In genomic region chr11:2699185-2699530, GRCh38 we compare ENCODE assay signal across 8 cellular contexts. TPM values are rescaled to one million over a fixed set of nuclear protein-coding genes. Genes with fewer than 3 reads are reported as not detected.
A peak's percentile ranks its signal among the peaks of the same experiment; 100 is the strongest.
DNase-seq lines count a peak whose midpoint lies in the region; ATAC-seq and TF ChIP-seq lines count a peak whose summit lies in the region.

No MANE protein-coding gene starts in this region.

- H3K9me3 Mint-ChIP-seq in activated CD4-positive, alpha-beta T cell treated with anti-CD3 and anti-CD28 coated beads, Interleukin-2, amount 10 ng/mL, durations not matched to agents 24 days and 14 days: no peaks in the 10 kb centered on the region
- no peaks in the 10 kb centered on the region for H3K9me3 Mint-ChIP-seq in T-cell
- no peaks in the 10 kb centered on the region for H3K9me3 Mint-ChIP-seq in osteocyte (ENCODE audit: unreplicated experiment)

- peak overlapping the region; percentile 72 for H3K27ac ChIP-seq in fibroblast of lung (ENCODE audit: insufficient read depth, low read length)

- peak overlapping the region; percentile 69 for H3K27ac Mint-ChIP-seq in activated CD4-positive, alpha-beta T cell treated with anti-CD3 and anti-CD28 coated beads, Interleukin-2, amount 10 ng/mL, durations not matched to agents 24 days and 14 days
- peak overlapping the region in 1 of 2 donors; percentile 44 for H3K27ac Mint-ChIP-seq in T-cell
- peak overlapping the region; percentile 82 for H3K27ac Mint-ChIP-seq in osteocyte (ENCODE audit: unreplicated experiment)

- intact Hi-C loops in activated CD4-positive, alpha-beta T cell treated with anti-CD3 and anti-CD28 coated beads, Interleukin-2, amount 10 ng/mL, durations not matched to agents 24 days and 14 days (cut with micrococcal nuclease): no loop called here

- H3K4me1 Mint-ChIP-seq in activated CD4-positive, alpha-beta T cell treated with anti-CD3 and anti-CD28 coated beads, Interleukin-2, amount 10 ng/mL, durations not matched to agents 24 days and 14 days: peaks cover 11% of the 10 kb centered on the region
- peaks cover 15 to 17% (median 15%) of the 10 kb centered on the region in 3 donors for H3K4me1 Mint-ChIP-seq in T-cell
- H3K4me1 Mint-ChIP-seq in osteocyte (ENCODE audit: unreplicated experiment): peaks cover 44% of the 10 kb centered on the region

- H3K27me3 ChIP-seq in fibroblast of lung (ENCODE audit: control insufficient read depth, insufficient read depth, low read length): no peaks in the 10 kb centered on the region

- peak overlapping the region; percentile 86 for H3K9ac ChIP-seq in fibroblast of lung (ENCODE audit: insufficient read depth, low read length)

- TF ChIP-seq CTCF in fibroblast of lung (conservative IDR thresholded peaks at IDR 0.05 in 1 of 2, IDR thresholded peaks at IDR 0.05 in 1 of 2; ENCODE audit: low read depth in 1 of 2, low read length in 2 of 2) (no peak), osteocyte (IDR thresholded peaks at IDR 0.05) (no peak)

- DNase-seq in activated CD4-positive, alpha-beta T cell treated with anti-CD3 and anti-CD28 coated beads, Interleukin-2, amount 10 ng/mL, durations not matched to agents 24 days and 14 days: peak; percentile 70
- DNase-seq in activated CD4-positive, alpha-beta T cell treated with anti-CD3 and anti-CD28 coated beads for 1 hour: no peak
- DNase-seq in T-cell: no peak
- DNase-seq in fibroblast of lung (ENCODE audit: low read depth in 2 of 2): no peak
- DNase-seq in osteocyte (ENCODE audit: extremely low spot score, unreplicated experiment): no peak
- DNase-seq in NCI-H2171 treated with DMSO at 0.1 percent for 48 hours (lab: John Stamatoyannopoulos, UW): no peak
- DNase-seq in central memory CD4-positive, alpha-beta T cell: no peak
- no peak for DNase-seq in SW 1271 (lab: John Stamatoyannopoulos, UW)

- ATAC-seq in T-cell (replicated peaks in 1 of 4): peak in 1 of 4 experiments; percentile 4

- no peaks in the 10 kb centered on the region for H3K9me3 ChIP-seq in fibroblast of lung (ENCODE audit: control insufficient read depth, insufficient read depth, low read depth, low read length)

- CTCF ChIA-PET in T-cell (lab: Charles Lee): no interaction called here

- H3K27me3 Mint-ChIP-seq in activated CD4-positive, alpha-beta T cell treated with anti-CD3 and anti-CD28 coated beads, Interleukin-2, amount 10 ng/mL, durations not matched to agents 24 days and 14 days: peaks cover 3% of the 10 kb centered on the region
- H3K27me3 Mint-ChIP-seq in T-cell: peaks cover 0 to 3% of the 10 kb centered on the region in 2 donors
- H3K27me3 Mint-ChIP-seq in osteocyte (ENCODE audit: unreplicated experiment): peaks cover 2% of the 10 kb centered on the region

- POLR2A ChIA-PET in T-cell (lab: Charles Lee): no interaction called here

- no peaks in the 10 kb centered on the region for H3K36me3 ChIP-seq in fibroblast of lung (ENCODE audit: control insufficient read depth, insufficient read depth, low read length)

- peaks cover 48% of the 10 kb centered on the region for H3K79me2 ChIP-seq in fibroblast of lung (ENCODE audit: control insufficient read depth, insufficient read depth, low read length)

- H3K4me3 ChIP-seq in fibroblast of lung (replicated peaks in 1 of 4; ENCODE audit: control extremely low read depth in 1 of 4, insufficient read depth in 1 of 4, low read depth in 3 of 4, low read length in 4 of 4): peak overlapping the region; percentile 45 to 94 (median 79)

- no peak overlapping the region for H2AFZ ChIP-seq in fibroblast of lung (ENCODE audit: low read length)

- peak overlapping the region; percentile 82 for H3K4me2 ChIP-seq in fibroblast of lung (ENCODE audit: extremely low read depth, insufficient read depth, low read length)

- H4K20me1 ChIP-seq in fibroblast of lung (ENCODE audit: control insufficient read depth, extremely low read depth, insufficient read depth, low read length): no peaks in the 10 kb centered on the region

- peaks cover 5% of the 10 kb centered on the region for H3K36me3 Mint-ChIP-seq in activated CD4-positive, alpha-beta T cell treated with anti-CD3 and anti-CD28 coated beads, Interleukin-2, amount 10 ng/mL, durations not matched to agents 24 days and 14 days (ENCODE audit: low read depth)
- peaks cover 8% of the 10 kb centered on the region for H3K36me3 Mint-ChIP-seq in T-cell
- no peaks in the 10 kb centered on the region for H3K36me3 Mint-ChIP-seq in osteocyte (ENCODE audit: unreplicated experiment)

- H3K4me1 ChIP-seq in fibroblast of lung (ENCODE audit: control insufficient read depth, extremely low read depth, insufficient read depth, low read length): peaks cover 2% of the 10 kb centered on the region

- peak overlapping the region; percentile 89 for H3K4me3 Mint-ChIP-seq in activated CD4-positive, alpha-beta T cell treated with anti-CD3 and anti-CD28 coated beads, Interleukin-2, amount 10 ng/mL, durations not matched to agents 24 days and 14 days
- H3K4me3 Mint-ChIP-seq in T-cell: peak overlapping the region; percentile 75 to 78 (median 77)
- H3K4me3 Mint-ChIP-seq in osteocyte (ENCODE audit: unreplicated experiment): peak overlapping the region; percentile 81

RNA-seq across cellular contexts. Expression of gene KCNQ1OT1, which starts 0.6 kb away (rescaled TPM):
- total RNA-seq in activated CD4-positive, alpha-beta T cell treated with anti-CD3 and anti-CD28 coated beads, Interleukin-2, amount 10 ng/mL, durations not matched to agents 24 days and 14 days: 0.59 and 0.61 TPM in 2 replicates
- total RNA-seq in T-cell (under 1 TPM; 0.30 to 0.42 (median 0.35) TPM), fibroblast of lung (1.3 and 1.8 TPM in 2 replicates), osteocyte (3.4 and 3.9 TPM in 2 replicates)
- polyA plus RNA-seq in fibroblast of lung: 0.05 and 0.11 TPM in 2 replicates
- polyA plus RNA-seq in fibroblast of lung (2012): 0.03 and 0.14 TPM in 2 replicates
- 1.2 and 2.9 TPM in 2 replicates for polyA minus RNA-seq in fibroblast of lung (ENCODE audit: low replicate concordance)
